ENCODE assay signal across 1 cellular context in genomic region chr19:45173816-45174215, GRCh38.
A peak's percentile ranks its signal among the peaks of the same experiment; 100 is the strongest.
TF ChIP-seq lines count a peak whose summit lies in the region.

No MANE protein-coding gene starts in this region.

TF ChIP-seq in GM12878, 131 proteins besides CTCF, POLR2A, EP300 and RAD21:
- TF ChIP-seq ZNF384 (IDR thresholded peaks at IDR 0.05; ENCODE audit: borderline replicate concordance, low read depth, low read length) (no peak), RUNX3 (IDR thresholded peaks at IDR 0.05; ENCODE audit: low read length) (peak; percentile 48; the same call in 1 of the 2 replicates), RBBP5 (conservative IDR thresholded peaks at IDR 0.05) (no peak)
